In the genomic region with DNA sequence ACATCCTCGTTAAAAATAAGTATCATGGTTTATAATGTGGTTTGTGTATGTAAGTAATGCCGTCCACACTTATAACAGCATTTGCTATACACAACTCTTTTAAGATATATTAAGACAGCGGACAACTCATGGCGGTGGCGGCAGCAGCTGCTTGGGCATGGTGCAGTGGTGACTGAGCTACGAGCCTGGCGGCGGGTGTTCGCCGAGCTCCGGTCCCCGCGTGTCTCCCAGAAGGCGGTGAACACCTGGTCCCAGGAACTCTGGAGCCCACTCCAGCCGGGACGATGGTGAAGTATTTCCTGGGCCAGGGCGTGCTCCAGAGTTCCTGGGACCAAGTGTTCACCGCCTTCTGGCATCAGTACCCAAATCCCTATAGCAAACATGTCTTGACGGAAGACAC, we compare ENCODE assay signal across 8 cellular contexts.
"Had no signal": no experiment of that assay in that cellular context is flagged by ENCODE, and none has a peak within 500 bp of the region (broad histone marks: within the 10 kb centered on the region; RNA-seq: fewer than 3 reads in every experiment).

No MANE protein-coding gene starts in this region.

- H3K4me3 Mint-ChIP-seq: GM23338, HFFc6 had no signal

- H3K36me3 ChIP-seq: HAP-1 had no signal

- ATAC-seq: GM23338, HCT116 had no signal

- H3K9me3 Mint-ChIP-seq: GM23338, HFFc6 had no signal

- DNase-seq: GM23248, GOT3, H7, HCEC 1CT, HFFc6 had no signal

- H3K9me3 ChIP-seq: HAP-1 had no signal

- H3K4me3 ChIP-seq: GM23248, GM23338, HAP-1 had no signal

- H3K4me2 ChIP-seq: GM23338 had no signal

- H3K27ac ChIP-seq: GM23248 had no signal

- H2AFZ ChIP-seq: GM23248, GM23338 had no signal

- H3K27ac Mint-ChIP-seq: GM23338, HFFc6 had no signal

- H3K9ac ChIP-seq: GM23248 had no signal
